Comparison of ENCODE assay signal across 26 cellular contexts in genomic region chr5:122469520-122469919, GRCh38.
"Had no signal": no experiment of that assay in that cellular context is flagged by ENCODE, and none has a peak within 500 bp of the region (broad histone marks: within the 10 kb centered on the region; RNA-seq: fewer than 3 reads in every experiment).

No MANE protein-coding gene starts in this region.

- DNase-seq: activated CD4-positive, alpha-beta memory T cell treated with anti-CD3 and anti-CD28 coated beads, Interleukin-2, amount 10 ng/mL, durations not matched to agents 7 days and 5 days; activated CD4-positive, alpha-beta T cell treated with anti-CD3 and anti-CD28 coated beads for 36 hours; activated CD4-positive, alpha-beta T cell treated with anti-CD3 and anti-CD28 coated beads, Interleukin-2, amount 10 ng/mL, durations not matched to agents 24 days and 14 days; activated CD4-positive, CD25-positive, alpha-beta regulatory T cell; activated CD4-positive, CD25-positive, alpha-beta regulatory T cell treated with anti-CD3 and anti-CD28 coated beads, Interleukin-2, amount 50 U/mL, for 72 hours; activated CD8-positive, alpha-beta memory T cell treated with anti-CD3 and anti-CD28 coated beads, Interleukin-2, amount 50 U/mL, for 48 hours; activated gamma-delta T cell; activated naive CD4-positive, alpha-beta T cell; activated naive CD4-positive, alpha-beta T cell treated with anti-CD3 and anti-CD28 coated beads, Interleukin-2, amount 10 ng/mL, durations not matched to agents 7 days and 5 days; activated naive CD8-positive, alpha-beta T cell treated with anti-CD3 and anti-CD28 coated beads, Interleukin-2, amount 10 ng/mL, durations not matched to agents 7 days and 5 days; activated T-cell treated with anti-CD3 and anti-CD28 coated beads for 4 hours; activated T-cell treated with anti-CD3 and anti-CD28 coated beads, Interleukin-2, amount 50 U/mL, for 24 hours; activated T-cell treated with anti-CD3 and anti-CD28 coated beads, Interleukin-2, amount 50 U/mL, for 72 hours; anterior cingulate cortex; brain microvascular endothelial cell; dorsolateral prefrontal cortex; effector CD4-positive, alpha-beta T cell; effector memory CD8-positive, alpha-beta T cell; erythroblast; foreskin melanocyte; T-helper 1 cell; T-helper 17 cell had no signal

- H3K4me3 ChIP-seq: coronary artery, dorsolateral prefrontal cortex, esophagus muscularis mucosa, gastroesophageal sphincter had no signal

- H3K27me3 ChIP-seq: brain microvascular endothelial cell, dorsolateral prefrontal cortex, esophagus muscularis mucosa, gastroesophageal sphincter had no signal

- ATAC-seq: activated CD4-positive, alpha-beta T cell treated with anti-CD3 and anti-CD28 coated beads for 36 hours; activated naive CD4-positive, alpha-beta T cell treated with anti-CD3 and anti-CD28 coated beads, Interleukin-2, amount 50 U/mL, for 72 hours; activated T-cell treated with anti-CD3 and anti-CD28 coated beads, Interleukin-2, amount 50 U/mL, for 72 hours; effector memory CD8-positive, alpha-beta T cell; gastroesophageal sphincter; T-helper 17 cell had no signal

- H3K27ac ChIP-seq: brain microvascular endothelial cell, coronary artery, dorsolateral prefrontal cortex, esophagus muscularis mucosa, gastroesophageal sphincter had no signal

- H3K9me3 ChIP-seq: esophagus muscularis mucosa, gastroesophageal sphincter had no signal

- H3K4me1 ChIP-seq: esophagus muscularis mucosa, gastroesophageal sphincter had no signal

- H3K36me3 ChIP-seq: brain microvascular endothelial cell, esophagus muscularis mucosa, gastroesophageal sphincter had no signal
